12 cellular contexts compared by ENCODE assay signal in the genomic region with DNA sequence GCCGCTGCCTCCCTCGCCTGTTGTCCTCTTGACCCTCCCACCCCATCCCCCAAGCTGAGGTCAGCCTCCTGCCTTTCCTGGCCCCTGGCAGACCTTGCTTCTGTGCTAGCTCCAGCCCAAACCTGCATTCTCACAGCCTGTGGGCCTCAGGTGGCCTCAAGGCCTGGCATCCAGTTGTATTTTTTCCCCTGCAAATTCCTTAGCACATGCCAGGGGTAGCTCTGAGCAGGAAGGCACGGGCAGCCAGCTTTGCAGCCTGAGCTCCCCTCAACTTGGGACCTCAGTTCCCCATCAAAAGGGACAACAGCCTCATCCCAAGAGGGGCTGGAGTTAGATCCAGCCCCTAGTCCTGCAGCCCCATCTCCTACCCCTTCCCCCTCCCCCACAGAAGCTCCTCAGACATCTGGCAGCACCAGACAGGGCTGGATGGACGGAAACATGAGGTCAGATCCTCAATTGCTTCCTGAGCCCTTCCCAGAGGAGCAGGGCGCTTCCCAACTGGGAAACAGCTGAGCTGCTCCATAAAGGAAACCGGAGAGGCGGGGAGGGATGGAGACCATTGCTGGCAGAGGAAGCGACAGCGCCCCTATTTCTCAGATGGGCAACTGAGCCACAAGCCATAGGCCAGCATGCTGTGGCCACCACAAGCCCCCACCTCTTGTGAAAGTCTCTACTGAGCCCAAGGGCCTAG. TPM values are rescaled to one million over a fixed set of nuclear protein-coding genes. Genes with fewer than 3 reads are reported as not detected.
DNase-seq lines count a peak whose midpoint lies in the region; ATAC-seq, FAIRE-seq and TF ChIP-seq lines count a peak whose summit lies in the region.
"Had no signal": no experiment of that assay in that cellular context is flagged by ENCODE, and none has a peak within 500 bp of the region (broad histone marks: within the 10 kb centered on the region; RNA-seq: fewer than 3 reads in every experiment).

No MANE protein-coding gene starts in this region.

- H3K27ac Mint-ChIP-seq in activated CD4-positive, alpha-beta T cell treated with anti-CD3 and anti-CD28 coated beads for 36 hours: peak overlapping the region; percentile 97
- no peak overlapping the region for H3K27ac Mint-ChIP-seq in osteocyte (ENCODE audit: unreplicated experiment)

- WGBS in hepatocyte (ENCODE audit: low lambda C conversion rate, missing lambda C conversion rate): 83% methylated on average over 7 of the region's 9 CpGs

- H3K4me2 ChIP-seq in OCI-LY7 (ENCODE audit: low read length) (peak overlapping the region; percentile 55), endothelial cell of umbilical vein (ENCODE audit: insufficient read depth, low read length) (no peak overlapping the region), hepatocyte (no peak overlapping the region)
- H3K4me2 ChIP-seq: A549 had no signal

- TF ChIP-seq CTCF in OCI-LY7 (conservative IDR thresholded peaks at IDR 0.05; ENCODE audit: low read length): no peak
- no peak for TF ChIP-seq CTCF in endothelial cell of umbilical vein (IDR thresholded peaks at IDR 0.05; ENCODE audit: extremely low read depth in 1 of 2, insufficient read depth in 1 of 2, low read depth in 1 of 2, low read length in 2 of 2)
- TF ChIP-seq CTCF in hepatocyte (IDR thresholded peaks at IDR 0.05; ENCODE audit: poor library complexity): no peak
- no peak for TF ChIP-seq CTCF in osteocyte (IDR thresholded peaks at IDR 0.05)

- H3K4me3 Mint-ChIP-seq in activated CD4-positive, alpha-beta T cell treated with anti-CD3 and anti-CD28 coated beads for 36 hours: no peak overlapping the region
- no peak overlapping the region for H3K4me3 Mint-ChIP-seq in osteocyte (ENCODE audit: unreplicated experiment)

- H3K9me3 Mint-ChIP-seq in activated CD4-positive, alpha-beta T cell treated with anti-CD3 and anti-CD28 coated beads for 36 hours (ENCODE audit: low read depth): no peaks in the 10 kb centered on the region
- H3K9me3 Mint-ChIP-seq in osteocyte (ENCODE audit: unreplicated experiment): no peaks in the 10 kb centered on the region
- H3K9me3 Mint-ChIP-seq: H9 had no signal

- TF ChIP-seq POLR2A in endothelial cell of umbilical vein (IDR thresholded peaks at IDR 0.05; ENCODE audit: low read depth, low read length): no peak

- FAIRE-seq in endothelial cell of umbilical vein (lab: Jason Lieb, UNC): peak; percentile 90
- FAIRE-seq: A549 had no signal

- BruUV-seq in OCI-LY7 (replicated peaks; lab: Mats Ljungman, UMichigan) (no TSS peak), endothelial cell of umbilical vein (replicated peaks; lab: Mats Ljungman, UMichigan) (TSS peak; percentile 90)

- H3K9me2 ChIP-seq in OCI-LY7 (ENCODE audit: insufficient read depth, low read length): no peaks in the 10 kb centered on the region
- no peaks in the 10 kb centered on the region for H3K9me2 ChIP-seq in hepatocyte (replicated peaks; ENCODE audit: insufficient read depth)

- H3K27ac ChIP-seq in OCI-LY7 (ENCODE audit: low read depth, low read length, poor library complexity, severe bottlenecking): no peak overlapping the region
- peak overlapping the region; percentile 43 for H3K27ac ChIP-seq in endothelial cell of umbilical vein (ENCODE audit: insufficient read depth, low read depth, low read length)
- H3K27ac ChIP-seq in hepatocyte: no peak overlapping the region
- H3K27ac ChIP-seq: SJSA1 had no signal

- no peak overlapping the region for H3K9ac ChIP-seq in endothelial cell of umbilical vein (replicated peaks; ENCODE audit: extremely low read depth, insufficient read depth, low read length)

- H3K9me1 ChIP-seq in endothelial cell of umbilical vein (replicated peaks; ENCODE audit: control insufficient read depth, extremely low read depth, insufficient read depth, low read length): no peaks in the 10 kb centered on the region

- H3K4me3 ChIP-seq in OCI-LY7 (ENCODE audit: low read depth, low read length, poor library complexity, severe bottlenecking) (no peak overlapping the region), endothelial cell of umbilical vein (replicated peaks in 1 of 3; ENCODE audit: insufficient read depth in 1 of 3, low read depth in 1 of 3, low read length in 3 of 3) (no peak overlapping the region), hepatocyte (no peak overlapping the region)
- H3K4me3 ChIP-seq: A549, SJSA1 had no signal

- POLR2A ChIA-PET in activated CD4-positive, alpha-beta T cell treated with anti-CD3 and anti-CD28 coated beads for 36 hours (lab: Charles Lee): interaction anchor here (0.7 to 2.0 kb wide), 3 partner anchors 12 to 53 kb away, joined by 3 to 8 read pairs (median 3); no protein-coding TSS in a partner anchor
- POLR2A ChIA-PET in OCI-LY7 (lab: Charles Lee): interaction anchor here (1.1 to 1.7 kb wide), 5 partner anchors 11 to 56 kb away, joined by 3 to 7 read pairs (median 5); no protein-coding TSS in a partner anchor
- POLR2A ChIA-PET in endothelial cell of umbilical vein (lab: Charles Lee): interaction anchor here (0.6 to 0.8 kb wide), 2 partner anchors 17 to 46 kb away, joined by 3 read pairs; no protein-coding TSS in a partner anchor

- no peaks in the 10 kb centered on the region for H4K20me1 ChIP-seq in OCI-LY7 (ENCODE audit: insufficient read depth, low read length)
- no peaks in the 10 kb centered on the region for H4K20me1 ChIP-seq in endothelial cell of umbilical vein (replicated peaks; ENCODE audit: control insufficient read depth, extremely low read depth, insufficient read depth, low read length)
- no peaks in the 10 kb centered on the region for H4K20me1 ChIP-seq in hepatocyte (ENCODE audit: insufficient read depth, poor library complexity, severe bottlenecking)

- dilution Hi-C loops in endothelial cell of umbilical vein (cut with MboI; ENCODE audit: extremely low pct_ligation_motif_present, low sequenced_read_pairs): no loop called here

- intact Hi-C loops in activated CD4-positive, alpha-beta T cell treated with anti-CD3 and anti-CD28 coated beads for 36 hours (cut with DNase I, micrococcal nuclease): no loop called here
- intact Hi-C loops in OCI-LY7 (cut with micrococcal nuclease; ENCODE audit: unreplicated experiment): no loop called here
- intact Hi-C loops in endothelial cell of umbilical vein (cut with micrococcal nuclease): loop anchor here (1.0 kb wide), 2 partner anchors 48 to 161 kb away; a partner anchor contains a TSS

- DNase-seq in activated CD4-positive, alpha-beta T cell treated with anti-CD3 and anti-CD28 coated beads for 36 hours: no peak
- DNase-seq in activated CD4-positive, alpha-beta T cell treated with anti-CD3 and anti-CD28 coated beads for 48 hours: no peak
- DNase-seq in OCI-LY7 (ENCODE audit: low spot score) (no peak), endothelial cell of umbilical vein (ENCODE audit: low read depth, low spot score) (peak; percentile 39), renal cortical epithelial cell (ENCODE audit: low read depth) (peak; percentile 56), hepatocyte (ENCODE audit: low spot score) (no peak), osteocyte (ENCODE audit: extremely low spot score, unreplicated experiment) (no peak)
- DNase-seq: H9, NCI-H446 had no signal

- peaks cover 60% of the 10 kb centered on the region for H3K4me1 Mint-ChIP-seq in activated CD4-positive, alpha-beta T cell treated with anti-CD3 and anti-CD28 coated beads for 36 hours
- peaks cover 7% of the 10 kb centered on the region for H3K4me1 Mint-ChIP-seq in osteocyte (ENCODE audit: unreplicated experiment)

- H3K36me3 ChIP-seq in OCI-LY7 (ENCODE audit: insufficient read depth, low read length): no peaks in the 10 kb centered on the region
- no peaks in the 10 kb centered on the region for H3K36me3 ChIP-seq in endothelial cell of umbilical vein (ENCODE audit: control insufficient read depth in 2 of 2, extremely low read depth in 1 of 2, insufficient read depth in 2 of 2, low read length in 2 of 2)
- H3K36me3 ChIP-seq in hepatocyte (replicated peaks; ENCODE audit: insufficient read depth, low read depth): no peaks in the 10 kb centered on the region
- H3K36me3 ChIP-seq: SJSA1 had no signal

- H3K4me1 ChIP-seq in OCI-LY7 (ENCODE audit: insufficient read depth, low read length, poor library complexity, severe bottlenecking): peaks cover 55% of the 10 kb centered on the region
- H3K4me1 ChIP-seq in endothelial cell of umbilical vein (ENCODE audit: control insufficient read depth, extremely low read depth, insufficient read depth, low read length): peaks cover 28% of the 10 kb centered on the region
- peaks cover 22% of the 10 kb centered on the region for H3K4me1 ChIP-seq in hepatocyte (ENCODE audit: insufficient read depth)

- no peak overlapping the region for H2AFZ ChIP-seq in OCI-LY7 (ENCODE audit: low read length)
- no peak overlapping the region for H2AFZ ChIP-seq in endothelial cell of umbilical vein (ENCODE audit: low read depth, low read length)
- H2AFZ ChIP-seq in hepatocyte: no peak overlapping the region

- H3K9me3 ChIP-seq in OCI-LY7 (ENCODE audit: low read length): no peaks in the 10 kb centered on the region
- H3K9me3 ChIP-seq in endothelial cell of umbilical vein (replicated peaks; ENCODE audit: control insufficient read depth, insufficient read depth, low read length): no peaks in the 10 kb centered on the region
- no peaks in the 10 kb centered on the region for H3K9me3 ChIP-seq in hepatocyte (ENCODE audit: low read depth)
- H3K9me3 ChIP-seq: A549, SJSA1 had no signal

- H3K79me2 ChIP-seq in OCI-LY7 (ENCODE audit: insufficient read depth, low read depth, low read length): no peaks in the 10 kb centered on the region
- H3K79me2 ChIP-seq in endothelial cell of umbilical vein (ENCODE audit: control insufficient read depth, insufficient read depth, low read length): no peaks in the 10 kb centered on the region
- H3K79me2 ChIP-seq in hepatocyte: no peaks in the 10 kb centered on the region

- ATAC-seq in activated CD4-positive, alpha-beta T cell treated with anti-CD3 and anti-CD28 coated beads for 36 hours: no peak
- no peak for ATAC-seq in GM19467 (IDR thresholded peaks at IDR 0.05; ENCODE audit: unreplicated experiment)

- no peaks in the 10 kb centered on the region for H3K27me3 Mint-ChIP-seq in activated CD4-positive, alpha-beta T cell treated with anti-CD3 and anti-CD28 coated beads for 36 hours
- H3K27me3 Mint-ChIP-seq in osteocyte (ENCODE audit: unreplicated experiment): no peaks in the 10 kb centered on the region

- CTCF ChIA-PET in activated CD4-positive, alpha-beta T cell treated with anti-CD3 and anti-CD28 coated beads for 36 hours (lab: Charles Lee): interaction anchor here (0.5 to 10.2 kb wide), 7 partner anchors 10 to 379 kb away, joined by 3 to 176 read pairs (median 13); a partner anchor contains a TSS
- CTCF ChIA-PET in OCI-LY7 (lab: Charles Lee; ENCODE audit: unreplicated experiment): interaction anchor here (1.0 to 1.8 kb wide), 6 partner anchors 10 to 54 kb away, joined by 3 to 7 read pairs (median 3); no protein-coding TSS in a partner anchor
- CTCF ChIA-PET in endothelial cell of umbilical vein (lab: Charles Lee): interaction anchor here (0.5 to 13.9 kb wide), 17 partner anchors 10 to 385 kb away, joined by 3 to 313 read pairs (median 5); a partner anchor contains a TSS

- H3K36me3 Mint-ChIP-seq in activated CD4-positive, alpha-beta T cell treated with anti-CD3 and anti-CD28 coated beads for 36 hours (ENCODE audit: low read depth): no peaks in the 10 kb centered on the region
- no peaks in the 10 kb centered on the region for H3K36me3 Mint-ChIP-seq in osteocyte (ENCODE audit: unreplicated experiment)

- H3K27me3 ChIP-seq in endothelial cell of umbilical vein (ENCODE audit: control insufficient read depth in 2 of 2, insufficient read depth in 2 of 2, low read length in 2 of 2): no peaks in the 10 kb centered on the region
- no peaks in the 10 kb centered on the region for H3K27me3 ChIP-seq in hepatocyte
- H3K27me3 ChIP-seq: SJSA1 had no signal

RNA-seq across cellular contexts. Expression of a gene that starts 18.1 kb away (rescaled TPM):
- not detected for total RNA-seq in activated CD4-positive, alpha-beta T cell treated with anti-CD3 and anti-CD28 coated beads for 36 hours
- total RNA-seq in OCI-LY7 (2014; rRNA removed; shearing (Covaris generic)): not detected in 2 replicates
- total RNA-seq in OCI-LY7 (2022) (not detected in 2 replicates), endothelial cell of umbilical vein (not detected in 2 replicates), renal cortical epithelial cell (0.20 TPM in 1 of 2 replicates, not detected in the other), hepatocyte (0.80 and 2.4 TPM in 2 replicates), osteocyte (not detected in 2 replicates)
- polyA plus RNA-seq in endothelial cell of umbilical vein (0.08 TPM in 1 of 2 replicates, not detected in the other), hepatocyte (1.5 and 2.6 TPM in 2 replicates)
- 0.03 TPM in 1 of 2 replicates, not detected in the other for polyA plus RNA-seq in endothelial cell of umbilical vein (2011; cell fraction: cytosol; rRNA removed)
- 0.14 TPM in 1 of 2 replicates, not detected in the other for polyA plus RNA-seq in endothelial cell of umbilical vein (2011; cell fraction: nucleus; rRNA removed)
- not detected in 2 replicates for polyA plus RNA-seq in endothelial cell of umbilical vein (2012)
- polyA minus RNA-seq in endothelial cell of umbilical vein: not detected in 2 replicates
- 7.1 TPM for polyA minus RNA-seq in endothelial cell of umbilical vein (2011; cell fraction: cytosol; rRNA and poly(A)+ RNA removed)
- not detected in 2 replicates for polyA minus RNA-seq in endothelial cell of umbilical vein (2011; cell fraction: nucleus; rRNA and poly(A)+ RNA removed)

RNA-seq across cellular contexts. Expression of a gene that starts 48.2 kb away (rescaled TPM):
- total RNA-seq in activated CD4-positive, alpha-beta T cell treated with anti-CD3 and anti-CD28 coated beads for 36 hours: 10 to 100 TPM; 57.3 to 57.7 TPM
- total RNA-seq in OCI-LY7 (2014; rRNA removed; shearing (Covaris generic)): 0.06 and 0.08 TPM in 2 replicates
- total RNA-seq in OCI-LY7 (2022): 0.46 and 1.0 TPM in 2 replicates
- total RNA-seq in endothelial cell of umbilical vein: 1.3 and 1.7 TPM in 2 replicates
- 2.0 and 3.0 TPM in 2 replicates for polyA plus RNA-seq in endothelial cell of umbilical vein
- polyA plus RNA-seq in endothelial cell of umbilical vein (2011; cell fraction: cytosol; rRNA removed): 1.3 and 1.7 TPM in 2 replicates
- 1.4 and 2.1 TPM in 2 replicates for polyA plus RNA-seq in endothelial cell of umbilical vein (2011; cell fraction: nucleus; rRNA removed)
- polyA plus RNA-seq in endothelial cell of umbilical vein (2012): 0.84 and 1.8 TPM in 2 replicates
- 3.9 and 4.3 TPM in 2 replicates for polyA minus RNA-seq in endothelial cell of umbilical vein
- polyA minus RNA-seq in endothelial cell of umbilical vein (2011; cell fraction: cytosol; rRNA and poly(A)+ RNA removed): not detected
- polyA minus RNA-seq in endothelial cell of umbilical vein (2011; cell fraction: nucleus; rRNA and poly(A)+ RNA removed): 0.34 and 2.2 TPM in 2 replicates
- total RNA-seq in renal cortical epithelial cell: 9.5 and 143 TPM in 2 replicates
- 9.5 and 12.0 TPM in 2 replicates for total RNA-seq in hepatocyte
- polyA plus RNA-seq in hepatocyte: 2.4 and 4.6 TPM in 2 replicates
- 0.37 and 0.51 TPM in 2 replicates for total RNA-seq in osteocyte

Comparison
In these comparisons a context has a peak if more than half of its experiments do, and no peak if none do; other contexts are left out.
1. DNase-seq: peak in endothelial cell of umbilical vein (single experiment) and renal cortical epithelial cell (single experiment); none in activated CD4-positive, alpha-beta T cell treated with anti-CD3 and anti-CD28 coated beads for 36 hours (single experiment), activated CD4-positive, alpha-beta T cell treated with anti-CD3 and anti-CD28 coated beads for 48 hours (single experiment), OCI-LY7 (single experiment), hepatocyte (single experiment) and osteocyte (single experiment).